In the genomic region with DNA sequence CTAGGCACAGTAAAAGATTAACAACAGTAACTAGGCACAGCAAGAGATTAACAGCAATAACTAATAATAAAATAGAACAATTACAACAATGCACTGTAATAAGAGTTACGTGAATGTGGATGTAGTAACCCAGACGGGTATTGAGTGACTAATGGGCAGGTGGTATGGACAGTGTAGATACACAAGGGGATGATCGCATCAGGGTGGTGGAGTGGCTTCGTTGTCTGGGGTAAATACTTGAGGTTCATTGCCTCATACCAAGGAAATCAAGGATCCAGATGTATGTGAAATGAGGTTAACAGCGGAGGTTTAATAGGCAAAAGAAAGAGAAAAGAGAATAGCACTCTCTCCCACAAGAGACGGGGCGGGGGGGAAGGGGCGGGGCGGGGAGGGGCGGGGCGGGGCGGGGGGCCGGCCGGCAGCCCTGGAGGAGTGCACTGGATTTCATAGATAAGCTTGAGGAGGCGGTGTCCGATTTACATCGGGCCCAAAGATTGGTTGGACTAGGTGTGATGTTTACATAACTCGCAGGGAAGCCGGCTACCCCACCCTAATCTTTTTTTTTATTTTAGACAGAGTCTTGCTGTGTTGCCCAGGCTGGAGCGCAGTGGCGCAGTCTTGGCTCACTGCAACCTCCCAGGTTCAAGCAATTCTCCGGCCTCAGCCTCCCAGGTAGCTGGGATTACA, we compare ENCODE assay signal across 20 cellular contexts.
DNase-seq lines count a peak whose midpoint lies in the region; FAIRE-seq and TF ChIP-seq lines count a peak whose summit lies in the region.
"Had no signal": no experiment of that assay in that cellular context is flagged by ENCODE, and none has a peak within 500 bp of the region (broad histone marks: within the 10 kb centered on the region; RNA-seq: fewer than 3 reads in every experiment).

No MANE protein-coding gene starts in this region.

- H3K27me3 ChIP-seq in HAP-1 (ENCODE audit: low read depth), result no peaks in the 10 kb centered on the region
- H3K27me3 ChIP-seq in bronchial epithelial cell (ENCODE audit: control insufficient read depth, insufficient read depth, low read length), result no peaks in the 10 kb centered on the region
- peaks cover 0 to 14% of the 10 kb centered on the region in 2 donors for H3K27me3 ChIP-seq in small intestine (ENCODE audit: control insufficient read depth in 2 of 2, insufficient read depth in 2 of 2, low read length in 2 of 2)
- H3K27me3 ChIP-seq: SJCRH30 had no signal

- in situ Hi-C loops in HAP-1 (cut with MboI; ENCODE audit: low sequenced_read_pairs), result no loop called here

- H3K4me3 ChIP-seq in HAP-1 (no peak overlapping the region), bronchial epithelial cell (ENCODE audit: low read depth, low read length) (no peak overlapping the region), small intestine (ENCODE audit: low read depth in 1 of 2, low read length in 2 of 2) (no peak overlapping the region)
- H3K4me3 ChIP-seq: BLaER1, GM12878, Peyer's patch, SJCRH30 had no signal

- TF ChIP-seq CTCF in bronchial epithelial cell (IDR thresholded peaks at IDR 0.05; ENCODE audit: insufficient read depth, low read length, severe bottlenecking), result no peak
- TF ChIP-seq CTCF in osteocyte (IDR thresholded peaks at IDR 0.05), result no peak
- TF ChIP-seq CTCF in RWPE1 (conservative IDR thresholded peaks at IDR 0.05; ENCODE audit: low read depth), result no peak

- H3K27ac ChIP-seq in small intestine (ENCODE audit: low read depth in 1 of 2, low read length in 1 of 2) (no peak overlapping the region), RWPE1 (no peak overlapping the region)
- H3K27ac ChIP-seq: BLaER1, Peyer's patch, SJCRH30 had no signal

- WGBS in small intestine, 3 donors, result 54 to 68% (median 67%) methylated on average over 13 to 21 of the region's 22 CpGs

- peaks cover 29% of the 10 kb centered on the region for H3K4me1 Mint-ChIP-seq in osteocyte (ENCODE audit: unreplicated experiment)

- DNase-seq in HAP-1 (ENCODE audit: low spot score in 2 of 2) (peak; percentile 32 to 54), NCI-H69 (lab: John Stamatoyannopoulos, UW) (peak; percentile 5), bronchial epithelial cell (ENCODE audit: low read depth) (peak; percentile 17), osteocyte (ENCODE audit: extremely low spot score, unreplicated experiment) (no peak), small intestine (no peak), RWPE1 (ENCODE audit: low spot score) (no peak), frontal cortex (ENCODE audit: low spot score in 2 of 2) (no peak)
- DNase-seq: DMS53, HCEC 1CT, MV-4-11, NCI-H146, NCI-H2227 treated with DMSO at 0.1 percent for 48 hours, NCI-H774, Peyer's patch, SJCRH30, T-cell had no signal

- FAIRE-seq in bronchial epithelial cell (lab: Jason Lieb, UNC) (no peak), small intestine (lab: Jason Lieb, UNC) (no peak), frontal cortex (lab: Jason Lieb, UNC) (no peak)
- FAIRE-seq: GM12878, GM18507, HTR-8/SVneo had no signal

- H3K27ac Mint-ChIP-seq in osteocyte (ENCODE audit: unreplicated experiment), result peak overlapping the region; percentile 38
- H3K27ac Mint-ChIP-seq: T-cell had no signal

- peaks cover 8% of the 10 kb centered on the region for H3K36me3 Mint-ChIP-seq in osteocyte (ENCODE audit: unreplicated experiment)
- H3K36me3 Mint-ChIP-seq: T-cell had no signal

- CTCF ChIA-PET in RWPE1 (lab: Yijun Ruan, JAX), result no interaction called here

- POLR2A ChIA-PET in RWPE1 (lab: Yijun Ruan, JAX; ENCODE audit: low non-redundant PET), result no interaction called here

- no peak overlapping the region for H3K4me3 Mint-ChIP-seq in osteocyte (ENCODE audit: unreplicated experiment)
- H3K4me3 Mint-ChIP-seq: T-cell had no signal

- H3K4me1 ChIP-seq in HAP-1 (peaks cover 14% of the 10 kb centered on the region), small intestine (ENCODE audit: control insufficient read depth in 2 of 2, insufficient read depth in 1 of 2, low read depth in 1 of 2, low read length in 1 of 2) (no peaks in the 10 kb centered on the region)
- H3K4me1 ChIP-seq: SJCRH30 had no signal

- no peaks in the 10 kb centered on the region for H3K36me3 ChIP-seq in HAP-1 (replicated peaks)
- H3K36me3 ChIP-seq in bronchial epithelial cell (ENCODE audit: control insufficient read depth, insufficient read depth, low read length), result no peaks in the 10 kb centered on the region
- no peaks in the 10 kb centered on the region for H3K36me3 ChIP-seq in small intestine (ENCODE audit: control insufficient read depth in 2 of 2, insufficient read depth in 2 of 2, low read length in 2 of 2)
- H3K36me3 ChIP-seq: BLaER1, Peyer's patch, SJCRH30 had no signal

- H3K9me3 Mint-ChIP-seq in osteocyte (ENCODE audit: unreplicated experiment), result peaks cover 18% of the 10 kb centered on the region

- peaks cover 9% of the 10 kb centered on the region for H3K9me3 ChIP-seq in HAP-1
- no peaks in the 10 kb centered on the region for H3K9me3 ChIP-seq in small intestine (ENCODE audit: control insufficient read depth, low read depth)
- H3K9me3 ChIP-seq: SJCRH30 had no signal

- no peaks in the 10 kb centered on the region for H3K27me3 Mint-ChIP-seq in osteocyte (ENCODE audit: unreplicated experiment)

Comparison
In these comparisons a context has a peak if more than half of its experiments do, and no peak if none do; other contexts are left out.
1. DNase-seq: peak in HAP-1 (2 of 2), NCI-H69 (single experiment) and bronchial epithelial cell (single experiment); none in osteocyte (single experiment), small intestine (single experiment), RWPE1 (single experiment) and frontal cortex (0 of 2).